In the genomic region with DNA sequence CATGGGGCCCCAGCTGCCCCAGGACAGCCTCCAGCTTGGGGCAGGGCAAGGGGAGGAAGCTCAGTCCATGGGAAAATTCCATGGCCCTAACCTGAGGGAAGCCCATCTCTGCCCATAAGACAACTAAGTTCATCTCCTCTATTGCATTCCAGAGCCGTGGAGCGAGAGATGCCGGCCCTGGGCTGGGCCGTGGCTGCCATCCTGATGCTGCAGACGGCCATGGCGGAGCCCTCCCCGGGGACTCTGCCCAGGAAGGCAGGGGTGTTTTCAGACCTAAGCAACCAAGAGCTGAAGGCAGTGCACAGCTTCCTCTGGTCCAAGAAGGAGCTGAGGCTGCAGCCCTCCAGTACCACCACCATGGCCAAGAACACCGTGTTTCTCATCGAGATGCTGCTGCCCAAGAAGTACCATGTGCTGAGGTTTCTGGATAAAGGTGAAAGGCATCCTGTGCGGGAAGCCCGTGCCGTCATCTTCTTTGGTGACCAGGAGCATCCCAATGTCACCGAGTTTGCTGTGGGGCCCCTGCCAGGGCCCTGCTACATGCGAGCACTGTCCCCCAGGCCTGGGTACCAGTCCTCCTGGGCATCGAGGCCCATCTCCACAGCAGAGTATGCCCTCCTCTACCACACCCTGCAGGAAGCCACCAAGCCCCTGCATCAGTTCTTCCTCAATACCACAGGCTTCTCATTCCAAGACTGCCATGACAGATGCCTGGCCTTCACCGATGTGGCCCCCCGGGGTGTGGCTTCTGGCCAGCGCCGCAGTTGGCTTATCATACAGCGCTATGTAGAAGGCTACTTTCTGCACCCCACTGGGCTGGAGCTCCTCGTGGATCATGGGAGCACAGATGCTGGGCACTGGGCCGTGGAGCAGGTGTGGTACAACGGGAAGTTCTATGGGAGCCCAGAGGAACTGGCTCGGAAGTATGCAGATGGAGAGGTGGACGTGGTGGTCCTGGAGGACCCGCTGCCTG, we compare ENCODE assay signal across 19 cellular contexts. TPM values are rescaled to one million over a fixed set of nuclear protein-coding genes. Genes with fewer than 3 reads are reported as not detected.
"Had no signal": no experiment of that assay in that cellular context is flagged by ENCODE, and none has a peak within 500 bp of the region (broad histone marks: within the 10 kb centered on the region; RNA-seq: fewer than 3 reads in every experiment).

No MANE protein-coding gene starts in this region.

- H3K4me3 ChIP-seq: left lung, thoracic aorta, upper lobe of left lung had no signal

- H3K27ac ChIP-seq: left lung, thoracic aorta, upper lobe of left lung, WERI-Rb-1 had no signal

- DNase-seq: activated CD4-positive, alpha-beta T cell treated with anti-CD3 and anti-CD28 coated beads, Interleukin-2, amount 10 ng/mL, durations not matched to agents 7 days and 5 days; activated CD4-positive, CD25-positive, alpha-beta regulatory T cell treated with anti-CD3 and anti-CD28 coated beads, Interleukin-2, amount 50 U/mL, for 72 hours; activated effector memory CD4-positive, alpha-beta T cell treated with anti-CD3 and anti-CD28 coated beads, Interleukin-2, amount 50 U/mL, for 16 hours; activated naive CD4-positive, alpha-beta T cell treated with anti-CD3 and anti-CD28 coated beads, Interleukin-2, amount 10 ng/mL, durations not matched to agents 7 days and 5 days; cerebellar nuclear complex; effector CD4-positive, alpha-beta T cell; foreskin melanocyte; kidney glomerular epithelial cell; left lung; midbrain; occipital lobe; stimulated activated CD4-positive, alpha-beta T cell treated with anti-CD3 and anti-CD28 coated beads, Interleukin-4, amount 100 ng/mL, for 1 hour; stimulated activated naive CD4-positive, alpha-beta T cell treated with Interleukin-2 at 50 U/mL for 16 hours; T-helper 1 cell; WERI-Rb-1 had no signal

- H3K9me3 ChIP-seq: left lung, thoracic aorta, upper lobe of left lung had no signal

- H3K36me3 ChIP-seq: left lung, thoracic aorta, upper lobe of left lung, WERI-Rb-1 had no signal

- ATAC-seq: left lung had no signal

- H3K4me1 ChIP-seq: left lung, upper lobe of left lung had no signal

- H3K27me3 ChIP-seq: upper lobe of left lung had no signal

RNA-seq across cellular contexts. Expression of a gene that starts 4.3 kb away (rescaled TPM):
- total RNA-seq: activated CD4-positive, alpha-beta T cell treated with anti-CD3 and anti-CD28 coated beads, Interleukin-2, amount 10 ng/mL, durations not matched to agents 7 days and 5 days; mammary epithelial cell; occipital lobe; thoracic aorta had no signal
- polyA plus RNA-seq: mammary epithelial cell, neural cell had no signal

RNA-seq across cellular contexts. Expression of a gene that starts 56.0 kb away (rescaled TPM):
- total RNA-seq: activated CD4-positive, alpha-beta T cell treated with anti-CD3 and anti-CD28 coated beads, Interleukin-2, amount 10 ng/mL, durations not matched to agents 7 days and 5 days; mammary epithelial cell had no signal
- polyA plus RNA-seq: mammary epithelial cell, neural cell had no signal

RNA-seq across cellular contexts. Expression of a gene that starts 56.4 kb away (rescaled TPM):
- total RNA-seq: activated CD4-positive, alpha-beta T cell treated with anti-CD3 and anti-CD28 coated beads, Interleukin-2, amount 10 ng/mL, durations not matched to agents 7 days and 5 days had no signal
- polyA plus RNA-seq: mammary epithelial cell had no signal
